In genomic region chr10:124745257-124745656, GRCh38 we compare ENCODE assay signal across 9 cellular contexts. TPM values are rescaled to one million over a fixed set of nuclear protein-coding genes. Genes with fewer than 3 reads are reported as not detected.
DNase-seq lines count a peak whose midpoint lies in the region; TF ChIP-seq lines count a peak whose summit lies in the region.
"Had no signal": no experiment of that assay in that cellular context is flagged by ENCODE, and none has a peak within 500 bp of the region (broad histone marks: within the 10 kb centered on the region; RNA-seq: fewer than 3 reads in every experiment).

No MANE protein-coding gene starts in this region.

- H3K27ac Mint-ChIP-seq in activated CD4-positive, alpha-beta memory T cell treated with anti-CD3 and anti-CD28 coated beads, Interleukin-2, amount 10 ng/mL, durations not matched to agents 7 days and 5 days: peak overlapping the region; percentile 44

- H3K27me3 Mint-ChIP-seq in activated CD4-positive, alpha-beta memory T cell treated with anti-CD3 and anti-CD28 coated beads, Interleukin-2, amount 10 ng/mL, durations not matched to agents 7 days and 5 days: no peaks in the 10 kb centered on the region

- no peak overlapping the region for H2BK15ac ChIP-seq in neuronal stem cell (ENCODE audit: low read length)

- CTCF ChIA-PET in activated CD4-positive, alpha-beta memory T cell treated with anti-CD3 and anti-CD28 coated beads, Interleukin-2, amount 10 ng/mL, durations not matched to agents 7 days and 5 days (lab: Charles Lee): interaction anchor here (0.7 to 5.3 kb wide), 19 partner anchors 12 to 281 kb away, joined by 3 to 82 read pairs (median 5); partner anchors contain the start of gene EEF1AKMT2

- 88% methylated on average over 4 of the region's 4 CpGs for WGBS in HUES64
- WGBS in stomach, 5 donors: 35 to 50% (median 40%) methylated on average over 4 of the region's 4 CpGs
- no CpG with 5 or more reads among the region's 4 CpGs for WGBS in neuronal stem cell (ENCODE audit: extremely low coverage in 2 of 2, insufficient read length in 2 of 2, insufficient replicate concordance in 1 of 2), 2 donors

- no peak overlapping the region for H2BK120ac ChIP-seq in neuronal stem cell (ENCODE audit: low read depth, low read length)

- no peak overlapping the region for H3K14ac ChIP-seq in neuronal stem cell (ENCODE audit: low read length)

- no peak overlapping the region for H2BK5ac ChIP-seq in neuronal stem cell (ENCODE audit: low read length)

- no peaks in the 10 kb centered on the region for H3K79me1 ChIP-seq in neuronal stem cell (ENCODE audit: low read depth, low read length)

- no peaks in the 10 kb centered on the region for H3K9me3 Mint-ChIP-seq in activated CD4-positive, alpha-beta memory T cell treated with anti-CD3 and anti-CD28 coated beads, Interleukin-2, amount 10 ng/mL, durations not matched to agents 7 days and 5 days

- intact Hi-C loops in stomach (cut with DNase I; ENCODE audit: low total_unique reads): no loop called here

- no peak for DNase-seq in activated CD4-positive, alpha-beta memory T cell treated with anti-CD3 and anti-CD28 coated beads, Interleukin-2, amount 10 ng/mL, durations not matched to agents 7 days and 5 days
- peak; percentile 5 for DNase-seq in left kidney (ENCODE audit: low read depth, low spot score)
- DNase-seq in stomach: no peak
- DNase-seq in SHP77 treated with DMSO at 0.1 percent for 48 hours (lab: John Stamatoyannopoulos, UW): no peak
- no peak for DNase-seq in neuronal stem cell (ENCODE audit: low spot score)
- DNase-seq in activated CD4-positive, CD25-positive, alpha-beta regulatory T cell treated with anti-CD3 and anti-CD28 coated beads, Interleukin-2, amount 50 U/mL, for 72 hours: no peak
- DNase-seq: activated naive CD4-positive, alpha-beta T cell; GOT3 had no signal

- no peak overlapping the region for H4K91ac ChIP-seq in neuronal stem cell (ENCODE audit: low read depth, low read length, poor library complexity)

- no peak overlapping the region for H2AFZ ChIP-seq in neuronal stem cell (ENCODE audit: low read length)

- no peak for TF ChIP-seq EP300 in stomach (IDR thresholded peaks at IDR 0.05)

- peak overlapping the region; percentile 64 for H3K4me3 Mint-ChIP-seq in activated CD4-positive, alpha-beta memory T cell treated with anti-CD3 and anti-CD28 coated beads, Interleukin-2, amount 10 ng/mL, durations not matched to agents 7 days and 5 days

- H3K36me3 ChIP-seq in HUES64 (ENCODE audit: insufficient read depth, low read length): peaks cover 15% of the 10 kb centered on the region
- H3K36me3 ChIP-seq in stomach: peaks cover 0 to 7% (median 6%) of the 10 kb centered on the region in 4 donors
- peaks cover 3 to 13% of the 10 kb centered on the region in 2 donors for H3K36me3 ChIP-seq in neuronal stem cell (replicated peaks in 1 of 2; ENCODE audit: control insufficient read depth in 2 of 2, insufficient read depth in 2 of 2, low read length in 2 of 2)

- H3K9ac ChIP-seq in HUES64 (ENCODE audit: low read depth, low read length) (no peak overlapping the region), neuronal stem cell (ENCODE audit: low read depth, low read length, poor library complexity) (no peak overlapping the region)

- no peak overlapping the region for H3K23ac ChIP-seq in neuronal stem cell (ENCODE audit: low read depth, low read length, poor library complexity)

- H3K4me2 ChIP-seq in neuronal stem cell (ENCODE audit: insufficient read depth, low read length, poor library complexity, severe bottlenecking): no peak overlapping the region

- no peaks in the 10 kb centered on the region for H3K9me3 ChIP-seq in HUES64 (ENCODE audit: insufficient read depth, low read depth, low read length)
- H3K9me3 ChIP-seq in stomach: no peaks in the 10 kb centered on the region
- H3K9me3 ChIP-seq in neuronal stem cell (replicated peaks in 1 of 2; ENCODE audit: control insufficient read depth in 2 of 2, insufficient read depth in 1 of 2, low read depth in 1 of 2, low read length in 2 of 2): no peaks in the 10 kb centered on the region

- H3K27ac ChIP-seq in HUES64 (ENCODE audit: low read depth, low read length) (peak overlapping the region; percentile 71; the same call in 1 of the 2 replicates), stomach (peak overlapping the region; percentile 36 to 94 (median 89)), neuronal stem cell (replicated peaks; ENCODE audit: low read length) (no peak overlapping the region)

- H3K36me3 Mint-ChIP-seq in activated CD4-positive, alpha-beta memory T cell treated with anti-CD3 and anti-CD28 coated beads, Interleukin-2, amount 10 ng/mL, durations not matched to agents 7 days and 5 days (ENCODE audit: low read depth): peaks cover 17% of the 10 kb centered on the region

- H3K18ac ChIP-seq in neuronal stem cell (ENCODE audit: low read length): no peak overlapping the region

- peaks cover 38% of the 10 kb centered on the region for H3K4me1 ChIP-seq in HUES64 (ENCODE audit: insufficient read depth, low read length)
- peaks cover 36 to 61% (median 49%) of the 10 kb centered on the region in 4 donors for H3K4me1 ChIP-seq in stomach
- H3K4me1 ChIP-seq in neuronal stem cell (ENCODE audit: control insufficient read depth in 2 of 2, insufficient read depth in 1 of 2, low read depth in 1 of 2, low read length in 2 of 2): peaks cover 18 to 33% of the 10 kb centered on the region in 2 donors

- H3K4me3 ChIP-seq in HUES64 (ENCODE audit: low read length) (peak overlapping the region; percentile 68), stomach (no peak overlapping the region), neuronal stem cell (ENCODE audit: low read length in 2 of 2) (peak overlapping the region in 1 of 2 donors; percentile 71)

- POLR2A ChIA-PET in activated CD4-positive, alpha-beta memory T cell treated with anti-CD3 and anti-CD28 coated beads, Interleukin-2, amount 10 ng/mL, durations not matched to agents 7 days and 5 days (lab: Charles Lee): interaction anchor here (1.1 to 2.7 kb wide), 8 partner anchors 10 to 215 kb away, joined by 4 to 11 read pairs (median 6); partner anchors contain the start of gene EEF1AKMT2

- H3K27me3 ChIP-seq in HUES64 (ENCODE audit: insufficient read depth, low read length): peaks cover 24% of the 10 kb centered on the region
- no peaks in the 10 kb centered on the region for H3K27me3 ChIP-seq in stomach
- H3K27me3 ChIP-seq in neuronal stem cell (ENCODE audit: control insufficient read depth in 3 of 3, insufficient read depth in 3 of 3, low read depth in 1 of 3, low read length in 3 of 3): no peaks in the 10 kb centered on the region

- peaks cover 51% of the 10 kb centered on the region for H3K4me1 Mint-ChIP-seq in activated CD4-positive, alpha-beta memory T cell treated with anti-CD3 and anti-CD28 coated beads, Interleukin-2, amount 10 ng/mL, durations not matched to agents 7 days and 5 days

- H2BK12ac ChIP-seq in neuronal stem cell (ENCODE audit: low read length): no peak overlapping the region

- no peak overlapping the region for H4K8ac ChIP-seq in neuronal stem cell (ENCODE audit: low read depth, low read length)

- TF ChIP-seq CTCF in stomach (IDR thresholded peaks at IDR 0.05): no peak

- H3K4ac ChIP-seq in neuronal stem cell (ENCODE audit: low read length): no peak overlapping the region

- no peak for TF ChIP-seq POLR2A in stomach (IDR thresholded peaks at IDR 0.05)

- no peak overlapping the region for H2AK5ac ChIP-seq in neuronal stem cell (ENCODE audit: low read depth, low read length)

RNA-seq across cellular contexts. Expression of gene FAM53B, which starts 1.1 kb away (rescaled TPM):
- polyA plus RNA-seq in HUES64 (2013, experiment 1 of 2): 11.2 TPM
- polyA plus RNA-seq in HUES64 (2013, experiment 2 of 2): 12.9 TPM
- total RNA-seq in activated CD4-positive, alpha-beta memory T cell treated with anti-CD3 and anti-CD28 coated beads, Interleukin-2, amount 10 ng/mL, durations not matched to agents 7 days and 5 days: 10 to 100 TPM; 44.9 to 46.6 TPM
- 10 to 100 TPM in 4 of 5 donors, 1 to 10 TPM in 1; 9.4 to 46.9 (median 19.3) TPM for total RNA-seq in stomach
- 1 to 10 TPM; 5.7 to 9.3 (median 8.2) TPM for polyA plus RNA-seq in stomach
- polyA plus RNA-seq in neuronal stem cell (2013, experiment 1 of 2): 15.1 TPM
- polyA plus RNA-seq in neuronal stem cell (2013, experiment 2 of 2): 15.7 TPM

RNA-seq across cellular contexts. Expression of gene EEF1AKMT2, which starts 46.4 kb away (rescaled TPM):
- 22.4 TPM for polyA plus RNA-seq in HUES64 (2013, experiment 1 of 2)
- polyA plus RNA-seq in HUES64 (2013, experiment 2 of 2): 30.5 TPM
- total RNA-seq in activated CD4-positive, alpha-beta memory T cell treated with anti-CD3 and anti-CD28 coated beads, Interleukin-2, amount 10 ng/mL, durations not matched to agents 7 days and 5 days: 10 to 100 TPM; 32.3 to 32.5 TPM
- 10 to 100 TPM in 4 of 5 donors, 1 to 10 TPM in 1; 7.6 to 47.9 (median 18.0) TPM for total RNA-seq in stomach
- polyA plus RNA-seq in stomach: 10 to 100 TPM; 11.3 to 13.3 (median 11.6) TPM
- 17.4 TPM for polyA plus RNA-seq in neuronal stem cell (2013, experiment 1 of 2)
- polyA plus RNA-seq in neuronal stem cell (2013, experiment 2 of 2): 19.7 TPM

RNA-seq across cellular contexts. Expression of gene ABRAXAS2, which starts 56.4 kb away (rescaled TPM):
- polyA plus RNA-seq in HUES64 (2013, experiment 1 of 2): 11.0 TPM
- 11.7 TPM for polyA plus RNA-seq in HUES64 (2013, experiment 2 of 2)
- total RNA-seq in activated CD4-positive, alpha-beta memory T cell treated with anti-CD3 and anti-CD28 coated beads, Interleukin-2, amount 10 ng/mL, durations not matched to agents 7 days and 5 days: 10 to 100 TPM; 14.5 to 15.3 TPM
- 10 to 100 TPM in 2 of 5 donors, 1 to 10 TPM in 2, under 1 TPM in 1; 0.29 to 20.5 (median 7.0) TPM for total RNA-seq in stomach
- polyA plus RNA-seq in stomach: 1 to 10 TPM; 5.2 to 5.9 (median 5.5) TPM
- polyA plus RNA-seq in neuronal stem cell (2013, experiment 1 of 2): 14.3 TPM
- polyA plus RNA-seq in neuronal stem cell (2013, experiment 2 of 2): 14.2 TPM
